ENCODE assay signal across 2 cellular contexts in genomic region chr16:53787423-53787822, GRCh38.
TF ChIP-seq lines count a peak whose summit lies in the region.

No MANE protein-coding gene starts in this region.

TF ChIP-seq in IMR-90, 13 proteins besides CTCF, POLR2A, EP300 and RAD21 (continued from another document):
- TF ChIP-seq ELK1 (IDR thresholded peaks at IDR 0.05; ENCODE audit: borderline replicate concordance, low read depth, low read length), result no peak

TF ChIP-seq in K562, 482 proteins besides CTCF, POLR2A, EP300 and RAD21 (continued from another document):
- no peak for TF ChIP-seq ZNF318 (IDR thresholded peaks at IDR 0.05; ENCODE audit: borderline replicate concordance in 1 of 2, low read depth in 1 of 2)
- peak; percentile 78 for TF ChIP-seq MAFF (IDR thresholded peaks at IDR 0.05; ENCODE audit: low read length)
- no peak for TF ChIP-seq SNRNP70 (optimal IDR thresholded peaks at IDR 0.05; ENCODE audit: low read depth, low read length)
- no peak for TF ChIP-seq FOXK1 (CRISPR knock-in tag; IDR thresholded peaks at IDR 0.05; ENCODE audit: borderline replicate concordance)
- TF ChIP-seq ETV5 (CRISPR knock-in tag; IDR thresholded peaks at IDR 0.05; ENCODE audit: low read depth), result no peak
- TF ChIP-seq MAFK (IDR thresholded peaks at IDR 0.05; ENCODE audit: low read length), result peak; percentile 82
- TF ChIP-seq SP1 (CRISPR knock-in tag; IDR thresholded peaks at IDR 0.05), result no peak
- TF ChIP-seq C11orf30 (IDR thresholded peaks at IDR 0.05; ENCODE audit: low read depth), result peak; percentile 88
- TF ChIP-seq KLF16 (IDR thresholded peaks at IDR 0.05), result no peak
- peak; percentile 91 for TF ChIP-seq ZNF316 (IDR thresholded peaks at IDR 0.05)
- no peak for TF ChIP-seq CTBP1 (IDR thresholded peaks at IDR 0.05; ENCODE audit: borderline replicate concordance)
- TF ChIP-seq COPS2 (conservative IDR thresholded peaks at IDR 0.05), result no peak
- TF ChIP-seq ZNF518B (CRISPR knock-in tag; IDR thresholded peaks at IDR 0.05), result no peak
- TF ChIP-seq CSDE1 (IDR thresholded peaks at IDR 0.05), result no peak
- no peak for TF ChIP-seq NFXL1 (CRISPR knock-in tag; IDR thresholded peaks at IDR 0.05)
- no peak for TF ChIP-seq ZNF431 (CRISPR knock-in tag; IDR thresholded peaks at IDR 0.05)
- TF ChIP-seq CHD2 (IDR thresholded peaks at IDR 0.05; ENCODE audit: low read depth, low read length), result no peak
- no peak for TF ChIP-seq SIN3A (IDR thresholded peaks at IDR 0.05; ENCODE audit: borderline replicate concordance in 2 of 2, control insufficient read depth in 1 of 2, low read depth in 2 of 2, low read length in 2 of 2)
- no peak for TF ChIP-seq ZNF780A (CRISPR knock-in tag; IDR thresholded peaks at IDR 0.05)
- peak in 1 of 2 experiments; percentile 61; a peak in 1 of 4 replicates for TF ChIP-seq TRIM24 (IDR thresholded peaks at IDR 0.05)
- TF ChIP-seq VEZF1 (CRISPR knock-in tag; IDR thresholded peaks at IDR 0.05), result no peak
- no peak for TF ChIP-seq YY1 (IDR thresholded peaks at IDR 0.05; ENCODE audit: borderline replicate concordance in 1 of 3, control insufficient read depth in 1 of 3, extremely low read depth in 1 of 3, insufficient read depth in 3 of 3, insufficient read length in 1 of 3, insufficient replicate concordance in 2 of 3, low read depth in 1 of 3, low read length in 2 of 3)
- peak; percentile 87 for TF ChIP-seq MAFG (tag; conservative IDR thresholded peaks at IDR 0.05)
- no peak for TF ChIP-seq ARID4B (CRISPR knock-in tag; IDR thresholded peaks at IDR 0.05)
- TF ChIP-seq ILF3 (IDR thresholded peaks at IDR 0.05; ENCODE audit: borderline replicate concordance), result no peak
